In the genomic region with DNA sequence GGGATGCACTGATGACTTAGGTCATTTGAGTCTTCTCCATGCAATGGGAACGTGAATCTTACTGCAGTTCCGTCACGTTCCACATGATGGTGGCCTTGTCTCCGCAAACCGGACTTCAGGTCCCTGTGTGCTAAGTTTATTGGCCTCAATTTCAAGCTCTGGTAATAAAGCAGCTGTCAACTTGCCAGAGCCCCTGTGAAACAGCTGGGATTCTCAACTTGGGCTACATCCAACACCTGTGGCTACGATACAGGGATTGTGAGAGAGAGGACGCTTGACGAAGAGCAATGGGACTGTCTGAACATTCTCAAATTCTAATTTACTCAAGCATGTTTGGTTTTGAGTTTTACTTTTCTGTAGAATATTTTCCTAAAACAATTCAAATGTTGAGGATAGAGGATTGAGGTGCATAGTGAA, we compare ENCODE assay signal across 8 cellular contexts.
DNase-seq lines count a peak whose midpoint lies in the region; ATAC-seq and TF ChIP-seq lines count a peak whose summit lies in the region.

No MANE protein-coding gene starts in this region.

- no peaks in the 10 kb centered on the region for H3K79me2 ChIP-seq in PC-9 (ENCODE audit: low read depth)

- H3F3A ChIP-seq in PC-9 (ENCODE audit: insufficient read depth, low read depth) = no peaks in the 10 kb centered on the region

- TF ChIP-seq CTCF in PC-9 (conservative IDR thresholded peaks at IDR 0.05) (peak; percentile 63), mucosa of descending colon (IDR thresholded peaks at IDR 0.05) (no peak)

- POLR2A ChIA-PET in PC-9 (lab: Charles Lee; ENCODE audit: unreplicated experiment) (no interaction called here), T-cell (lab: Charles Lee) (no interaction called here)

- H3K36me3 ChIP-seq in PC-9 (ENCODE audit: low read depth) (no peaks in the 10 kb centered on the region), mucosa of descending colon (ENCODE audit: low read depth) (no peaks in the 10 kb centered on the region)

- peak; percentile 67 for ATAC-seq in mucosa of descending colon
- no peak for ATAC-seq in T-cell (replicated peaks in 1 of 4)

- no peaks in the 10 kb centered on the region for H3K4me1 Mint-ChIP-seq in T-cell

- no peak overlapping the region for H3K4me3 Mint-ChIP-seq in T-cell

- H3K4me3 ChIP-seq in PC-9 (no peak overlapping the region), mucosa of descending colon (no peak overlapping the region)

- intact Hi-C loops in PC-9 (cut with micrococcal nuclease; ENCODE audit: unreplicated experiment) = loop anchor here (1.0 kb wide), 2 partner anchors 285 to 423 kb away; no protein-coding TSS in a partner anchor
- intact Hi-C loops in mucosa of descending colon (cut with DNase I, micrococcal nuclease) = loop anchor here in 1 of 2 donors (10.0 kb wide), 1 partner anchor 426 kb away; no protein-coding TSS in a partner anchor

- DNase-seq in Ammon's horn (ENCODE audit: low spot score) (peak; percentile 90), KBM-7 (peak; percentile 18), PC-9 (peak in 1 of 2 experiments; percentile 32), epidermal melanocyte (ENCODE audit: insufficient read length, low spot score) (peak; percentile 34), mucosa of descending colon (peak in 2 of 3 donors; percentile 37 to 59), CD1c-positive myeloid dendritic cell (ENCODE audit: extremely low spot score) (no peak), T-cell (no peak)
- no peak for DNase-seq in activated naive CD4-positive, alpha-beta T cell treated with anti-CD3 and anti-CD28 coated beads, Interleukin-2, amount 50 U/mL, for 16 hours

- H3K27me3 Mint-ChIP-seq in T-cell = no peaks in the 10 kb centered on the region

- in situ Hi-C loops in KBM-7 (cut with MboI; ENCODE audit: low pct_unique_long_range_greater_than_20kb, low sequenced_read_pairs) = no loop called here

- H3K9me2 ChIP-seq in PC-9 (ENCODE audit: insufficient read depth) = no peaks in the 10 kb centered on the region

- H3K9me3 Mint-ChIP-seq in T-cell = peaks cover 10 to 21% (median 12%) of the 10 kb centered on the region in 3 donors

- H3K4me1 ChIP-seq in PC-9 (replicated peaks; ENCODE audit: insufficient read depth) (no peaks in the 10 kb centered on the region), mucosa of descending colon (ENCODE audit: low read depth) (no peaks in the 10 kb centered on the region)

- no peak overlapping the region for H2AFZ ChIP-seq in PC-9

- no peaks in the 10 kb centered on the region for H4K20me1 ChIP-seq in PC-9 (ENCODE audit: insufficient read depth)

- no TSS peak for BruUV-seq in PC-9 (replicated peaks; lab: Mats Ljungman, UMichigan)

- no peak overlapping the region for H3K27ac ChIP-seq in PC-9

- H3K27ac Mint-ChIP-seq in T-cell = no peak overlapping the region

- no peaks in the 10 kb centered on the region for H3K36me3 Mint-ChIP-seq in T-cell

- CTCF ChIA-PET in PC-9 (lab: Charles Lee) (interaction anchor here (0.6 kb wide), 1 partner anchor 1327 kb away, joined by 4 read pairs; no protein-coding TSS in a partner anchor), T-cell (lab: Charles Lee) (no interaction called here)

- H3K27me3 ChIP-seq in PC-9 (ENCODE audit: insufficient read depth, low read depth) = no peaks in the 10 kb centered on the region

- H3K9me3 ChIP-seq in PC-9 (ENCODE audit: insufficient read depth, low read depth) = no peaks in the 10 kb centered on the region
- H3K9me3 ChIP-seq in mucosa of descending colon = no peaks in the 10 kb centered on the region

- no peak overlapping the region for H3K4me2 ChIP-seq in PC-9

Comparison
In these comparisons a context has a peak if more than half of its experiments do, and no peak if none do; other contexts are left out.
1. DNase-seq: peak in Ammon's horn (single experiment), KBM-7 (single experiment), epidermal melanocyte (single experiment) and mucosa of descending colon (2 of 3); none in activated naive CD4-positive, alpha-beta T cell treated with anti-CD3 and anti-CD28 coated beads, Interleukin-2, amount 50 U/mL, for 16 hours (single experiment), CD1c-positive myeloid dendritic cell (single experiment) and T-cell (0 of 34).